Comparison of ENCODE assay signal across 9 cellular contexts in the genomic region with DNA sequence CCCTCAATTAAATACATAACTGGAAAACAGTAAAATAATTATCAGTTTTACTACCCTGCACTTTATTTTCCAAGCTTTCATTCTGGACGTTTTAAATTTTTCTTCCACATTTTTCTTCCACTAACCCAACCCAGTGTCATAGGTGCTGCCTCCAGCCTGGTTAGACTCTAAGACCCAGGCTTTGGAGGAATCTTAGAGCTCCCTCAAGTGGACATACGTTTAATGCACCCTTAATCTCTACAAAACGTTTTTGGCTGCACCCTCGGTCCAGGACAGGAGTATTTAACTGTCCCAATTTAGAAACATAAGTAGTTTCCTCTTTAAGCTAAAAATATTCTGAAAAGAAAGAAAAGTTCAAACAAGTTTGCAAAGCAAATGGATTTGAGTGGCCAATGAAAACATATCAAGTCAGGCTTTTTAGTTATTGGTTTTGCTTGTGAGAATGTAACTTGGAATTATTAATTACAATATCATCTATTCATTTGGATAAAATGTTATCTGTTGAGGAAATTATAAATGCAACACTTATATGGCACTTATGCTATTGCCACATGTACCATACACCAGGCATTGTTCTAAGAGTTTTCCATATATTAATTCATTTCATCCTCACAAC. TPM values are rescaled to one million over a fixed set of nuclear protein-coding genes. Genes with fewer than 3 reads are reported as not detected.
DNase-seq lines count a peak whose midpoint lies in the region; ATAC-seq and TF ChIP-seq lines count a peak whose summit lies in the region.
"Had no signal": no experiment of that assay in that cellular context is flagged by ENCODE, and none has a peak within 500 bp of the region (broad histone marks: within the 10 kb centered on the region; RNA-seq: fewer than 3 reads in every experiment).

No MANE protein-coding gene starts in this region.

- peak; percentile 14 for DNase-seq in DMS 273 treated with DMSO at 0.1 percent for 48 hours (lab: John Stamatoyannopoulos, UW)
- peak; percentile 63 to 64 for DNase-seq in NOMO-1 (lab: John Stamatoyannopoulos, UW; ENCODE audit: unreplicated experiment in 2 of 2)
- DNase-seq in colonic mucosa: peak; percentile 22
- no peak for DNase-seq in lung (ENCODE audit: low spot score)
- no peak for DNase-seq in activated CD4-positive, CD25-positive, alpha-beta regulatory T cell treated with anti-CD3 and anti-CD28 coated beads, Interleukin-2, amount 50 U/mL, for 72 hours

- ATAC-seq in GM19397 (IDR thresholded peaks at IDR 0.05; ENCODE audit: unreplicated experiment) (peak; percentile 81), HG03558 (IDR thresholded peaks at IDR 0.05; ENCODE audit: extremely low read depth, unreplicated experiment) (peak; percentile 55), lung (ENCODE audit: insufficient read depth, low FRiP score) (peak; percentile 62), GM21723 (IDR thresholded peaks at IDR 0.05; ENCODE audit: unreplicated experiment) (no peak)

- intact Hi-C loops in colonic mucosa (cut with DNase I): no loop called here

- H3K4me3 ChIP-seq in colonic mucosa: no peak overlapping the region
- no peak overlapping the region for H3K4me3 ChIP-seq in lung
- H3K4me3 ChIP-seq: skin epidermis had no signal

- H3K27me3 ChIP-seq in colonic mucosa: no peaks in the 10 kb centered on the region
- no peaks in the 10 kb centered on the region for H3K27me3 ChIP-seq in lung (ENCODE audit: control insufficient read depth, insufficient read depth)

- H3K27ac ChIP-seq in colonic mucosa (no peak overlapping the region), lung (ENCODE audit: low read depth in 1 of 2, low read length in 1 of 2) (no peak overlapping the region)
- H3K27ac ChIP-seq: skin epidermis had no signal

- no peak overlapping the region for H3K9ac ChIP-seq in colonic mucosa (ENCODE audit: low read depth in 2 of 2, low read length in 2 of 2)

- H3K4me1 ChIP-seq in colonic mucosa (no peaks in the 10 kb centered on the region), lung (ENCODE audit: control insufficient read depth in 2 of 2, insufficient read depth in 2 of 2, low read length in 2 of 2) (no peaks in the 10 kb centered on the region)

- 1% methylated on average over 4 of the region's 4 CpGs for WGBS in lung, 2 donors

- H3K36me3 ChIP-seq in colonic mucosa (no peaks in the 10 kb centered on the region), lung (ENCODE audit: control insufficient read depth in 2 of 2, insufficient read depth in 2 of 2, low read length in 2 of 2) (no peaks in the 10 kb centered on the region)

- H3K9me3 ChIP-seq in colonic mucosa: no peaks in the 10 kb centered on the region
- peaks cover 0 to 2% of the 10 kb centered on the region in 2 donors for H3K9me3 ChIP-seq in lung (ENCODE audit: control insufficient read depth in 2 of 2, insufficient read depth in 1 of 2, low read length in 1 of 2)

- TF ChIP-seq CTCF in colonic mucosa (IDR thresholded peaks at IDR 0.05) (peak; percentile 61), lung (IDR thresholded peaks at IDR 0.05; ENCODE audit: control extremely low read depth, extremely low read depth) (no peak)

RNA-seq across cellular contexts. Expression of gene CDH6, which starts 38.9 kb away (rescaled TPM):
- total RNA-seq in colonic mucosa: 1 to 10 TPM in 1 of 2 donors, under 1 TPM in 1; 0.52 to 2.0 TPM
- 10 to 100 TPM in 1 of 2 donors, 1 to 10 TPM in 1; 3.1 to 20.8 TPM for total RNA-seq in lung
- 1 to 10 TPM; 2.0 to 2.2 TPM for polyA plus RNA-seq in lung

Comparison
In these comparisons a context has a peak if more than half of its experiments do, and no peak if none do; other contexts are left out.
1. DNase-seq: peak in DMS 273 treated with DMSO at 0.1 percent for 48 hours (single experiment), NOMO-1 (2 of 2) and colonic mucosa (single experiment); none in lung (single experiment) and activated CD4-positive, CD25-positive, alpha-beta regulatory T cell treated with anti-CD3 and anti-CD28 coated beads, Interleukin-2, amount 50 U/mL, for 72 hours (single experiment).